ENCODE assay signal across 9 cellular contexts in genomic region chr11:124674571-124674970, GRCh38. TPM values are rescaled to one million over a fixed set of nuclear protein-coding genes. Genes with fewer than 3 reads are reported as not detected.
DNase-seq lines count a peak whose midpoint lies in the region; ATAC-seq and TF ChIP-seq lines count a peak whose summit lies in the region.
"Had no signal": no experiment of that assay in that cellular context is flagged by ENCODE, and none has a peak within 500 bp of the region (broad histone marks: within the 10 kb centered on the region; RNA-seq: fewer than 3 reads in every experiment).

No MANE protein-coding gene starts in this region.

- DNase-seq in activated naive CD4-positive, alpha-beta T cell (lab: John Stamatoyannopoulos, UW): no peak
- no peak for DNase-seq in adipocyte (ENCODE audit: low read depth)
- no peak for DNase-seq in memory B cell (ENCODE audit: low spot score in 2 of 2)
- DNase-seq in transverse colon: no peak
- DNase-seq in mucosa of descending colon: no peak
- DNase-seq in posterior vena cava (ENCODE audit: low spot score): no peak

- TF ChIP-seq CTCF in transverse colon (IDR thresholded peaks at IDR 0.05) (no peak), mucosa of descending colon (IDR thresholded peaks at IDR 0.05) (no peak)

- H3K36me3 ChIP-seq in adipocyte (ENCODE audit: control insufficient read depth, insufficient read depth, low read length, severe bottlenecking) (no peaks in the 10 kb centered on the region), transverse colon (no peaks in the 10 kb centered on the region), mucosa of descending colon (ENCODE audit: low read depth) (no peaks in the 10 kb centered on the region)
- H3K36me3 ChIP-seq: tibial nerve had no signal

- H3K9ac ChIP-seq in adipocyte (ENCODE audit: low read length): peak overlapping the region; percentile 96

- no peaks in the 10 kb centered on the region for H3K27me3 Mint-ChIP-seq in activated naive CD4-positive, alpha-beta T cell treated with anti-CD3 and anti-CD28 coated beads, Interleukin-2, amount 50 U/mL, for 24 hours
- no peaks in the 10 kb centered on the region for H3K27me3 Mint-ChIP-seq in memory B cell

- in situ Hi-C loops in transverse colon (cut with MboI; ENCODE audit: low pct_ligation_motif_present in 1 of 4, low pct_unique_long_range_greater_than_20kb in 1 of 4, low sequenced_read_pairs in 3 of 4): loop anchor here (5.0 to 25.0 kb wide), 4 partner anchors 88 to 163 kb away; partner anchors contain the start of genes ESAM (in 3 of the 4) and VSIG2 (in 1 of the 4)

- ATAC-seq in memory B cell (ENCODE audit: low read depth): no peak
- no peak for ATAC-seq in GM19455 (IDR thresholded peaks at IDR 0.05; ENCODE audit: unreplicated experiment)
- ATAC-seq in mucosa of descending colon: no peak

- H3K4me3 ChIP-seq in adipocyte (ENCODE audit: low read length) (peak overlapping the region; percentile 84), transverse colon (peak overlapping the region in 3 of 4 donors; percentile 73 to 95 (median 83)), mucosa of descending colon (no peak overlapping the region)

- no peaks in the 10 kb centered on the region for H3K9me3 Mint-ChIP-seq in activated naive CD4-positive, alpha-beta T cell treated with anti-CD3 and anti-CD28 coated beads, Interleukin-2, amount 50 U/mL, for 24 hours
- no peaks in the 10 kb centered on the region for H3K9me3 Mint-ChIP-seq in memory B cell

- H3K4me3 Mint-ChIP-seq in activated naive CD4-positive, alpha-beta T cell treated with anti-CD3 and anti-CD28 coated beads, Interleukin-2, amount 50 U/mL, for 24 hours: peak overlapping the region; percentile 91
- peak overlapping the region; percentile 91 for H3K4me3 Mint-ChIP-seq in memory B cell

- WGBS in transverse colon (ENCODE audit: low coverage in 1 of 2), 2 donors: 97 to 100% methylated on average over 5 of the region's 5 CpGs

- no peaks in the 10 kb centered on the region for H3K36me3 Mint-ChIP-seq in activated naive CD4-positive, alpha-beta T cell treated with anti-CD3 and anti-CD28 coated beads, Interleukin-2, amount 50 U/mL, for 24 hours
- H3K36me3 Mint-ChIP-seq in memory B cell: no peaks in the 10 kb centered on the region

- no peaks in the 10 kb centered on the region for H3K9me3 ChIP-seq in adipocyte (ENCODE audit: control insufficient read depth, low read length)
- no peaks in the 10 kb centered on the region for H3K9me3 ChIP-seq in transverse colon
- H3K9me3 ChIP-seq in mucosa of descending colon: no peaks in the 10 kb centered on the region
- H3K9me3 ChIP-seq: tibial nerve had no signal

- H3K27ac ChIP-seq in transverse colon: peak overlapping the region in 3 of 4 donors; percentile 90 to 95 (median 93)

- H3K4me1 Mint-ChIP-seq in activated naive CD4-positive, alpha-beta T cell treated with anti-CD3 and anti-CD28 coated beads, Interleukin-2, amount 50 U/mL, for 24 hours: peaks cover 26% of the 10 kb centered on the region
- peaks cover 12% of the 10 kb centered on the region for H3K4me1 Mint-ChIP-seq in memory B cell

- no peak for TF ChIP-seq POLR2A in transverse colon (IDR thresholded peaks at IDR 0.05)

- no peaks in the 10 kb centered on the region for H3K27me3 ChIP-seq in adipocyte (replicated peaks; ENCODE audit: control insufficient read depth, insufficient read depth, low read length)
- no peaks in the 10 kb centered on the region for H3K27me3 ChIP-seq in transverse colon
- H3K27me3 ChIP-seq: tibial nerve had no signal

- no peak for TF ChIP-seq EP300 in transverse colon (IDR thresholded peaks at IDR 0.05; ENCODE audit: low read depth)

- H3K4me1 ChIP-seq in adipocyte (ENCODE audit: control insufficient read depth, insufficient read depth, low read length) (peaks cover 18% of the 10 kb centered on the region), transverse colon (peaks cover 10 to 48% (median 16%) of the 10 kb centered on the region in 4 donors), mucosa of descending colon (ENCODE audit: low read depth) (peaks cover 6% of the 10 kb centered on the region)

- H3K27ac Mint-ChIP-seq in activated naive CD4-positive, alpha-beta T cell treated with anti-CD3 and anti-CD28 coated beads, Interleukin-2, amount 50 U/mL, for 24 hours: peak overlapping the region; percentile 69
- peak overlapping the region; percentile 98 for H3K27ac Mint-ChIP-seq in memory B cell

- intact Hi-C loops in transverse colon (cut with DNase I; ENCODE audit: low total_unique reads): no loop called here
- intact Hi-C loops in mucosa of descending colon (cut with DNase I, micrococcal nuclease): loop anchor here in 1 of 2 donors (5.0 kb wide), 1 partner anchor 88 kb away; the partner anchor contains the start of gene ESAM
- intact Hi-C loops in posterior vena cava (cut with DNase I): loop anchor here in 1 of 2 donors (5.0 kb wide), 1 partner anchor 163 kb away; no protein-coding TSS in a partner anchor

RNA-seq across cellular contexts. Expression of gene SPA17, which starts 0.9 kb away (rescaled TPM):
- 1 to 10 TPM; 1.6 to 9.0 (median 6.1) TPM for total RNA-seq in transverse colon
- total RNA-seq in mucosa of descending colon: 1 to 10 TPM; 4.6 to 6.9 (median 5.8) TPM
- 1 to 10 TPM; 3.4 to 4.0 TPM for total RNA-seq in posterior vena cava

RNA-seq across cellular contexts. Expression of gene SIAE, which starts 1.0 kb away (rescaled TPM):
- total RNA-seq in transverse colon (100 to 1,000 TPM in 1 of 4 donors, 10 to 100 TPM in 3; 38.4 to 183 (median 81.2) TPM), mucosa of descending colon (100 to 1,000 TPM in 2 of 3 donors, 10 to 100 TPM in 1; 81.7 to 232 (median 147) TPM), posterior vena cava (10 to 100 TPM in 1 of 2 donors, 1 to 10 TPM in 1; 6.4 to 16.8 TPM)

RNA-seq across cellular contexts. Expression of gene TBRG1, which starts 51.9 kb away (rescaled TPM):
- total RNA-seq in transverse colon (10 to 100 TPM; 19.8 to 44.0 (median 30.3) TPM), mucosa of descending colon (10 to 100 TPM; 26.6 to 45.8 (median 41.8) TPM), posterior vena cava (10 to 100 TPM; 27.0 to 30.2 TPM)
